In genomic region chr20:12883507-12883885, GRCh38 we compare ENCODE assay signal across 24 cellular contexts.
DNase-seq lines count a peak whose midpoint lies in the region; TF ChIP-seq lines count a peak whose summit lies in the region.
"Had no signal": no experiment of that assay in that cellular context is flagged by ENCODE, and none has a peak within 500 bp of the region (broad histone marks: within the 10 kb centered on the region; RNA-seq: fewer than 3 reads in every experiment).

No MANE protein-coding gene starts in this region.

- no peak overlapping the region for H3K56ac ChIP-seq in mesendoderm (ENCODE audit: low read length)

- H3K4me2 ChIP-seq in mesenchymal stem cell (ENCODE audit: low read length, poor library complexity, severe bottlenecking) (no peak overlapping the region), mesendoderm (ENCODE audit: low read length) (no peak overlapping the region)
- H3K4me2 ChIP-seq: BLaER1 had no signal

- H2BK5ac ChIP-seq in mesenchymal stem cell (ENCODE audit: low read depth, low read length, poor library complexity, severe bottlenecking) (no peak overlapping the region), mesendoderm (ENCODE audit: low read length) (no peak overlapping the region)

- H2BK12ac ChIP-seq in mesenchymal stem cell (ENCODE audit: low read length in 2 of 2) = peak overlapping the region; percentile 65 to 67

- H3K27ac ChIP-seq in mesenchymal stem cell (ENCODE audit: low read length, poor library complexity, severe bottlenecking) (no peak overlapping the region), mesendoderm (ENCODE audit: low read depth, low read length) (no peak overlapping the region)
- H3K27ac ChIP-seq: BLaER1 had no signal

- no peak for TF ChIP-seq CTCF in fibroblast of villous mesenchyme (IDR thresholded peaks at IDR 0.05; ENCODE audit: insufficient read depth, low read depth, low read length)

- H3K27me3 ChIP-seq in mesenchymal stem cell (ENCODE audit: control insufficient read depth in 1 of 2, insufficient read depth in 1 of 2, low read length in 2 of 2) (peaks cover 0 to 3% of the 10 kb centered on the region in 2 experiments), mesendoderm (ENCODE audit: insufficient read depth, low read length, poor library complexity) (no peaks in the 10 kb centered on the region)
- H3K27me3 ChIP-seq: BLaER1 had no signal

- no peak overlapping the region for H4K91ac ChIP-seq in mesenchymal stem cell (ENCODE audit: low read length)

- peak overlapping the region; percentile 55 for H2BK120ac ChIP-seq in mesenchymal stem cell (ENCODE audit: low read depth, low read length)
- no peak overlapping the region for H2BK120ac ChIP-seq in mesendoderm (ENCODE audit: low read depth, low read length)

- peak overlapping the region in 1 of 2 experiments; percentile 40 for H3K4ac ChIP-seq in mesenchymal stem cell (ENCODE audit: low read depth in 1 of 2, low read length in 2 of 2)
- H3K4ac ChIP-seq in mesendoderm (ENCODE audit: low read depth, low read length) = no peak overlapping the region

- H3K18ac ChIP-seq in mesenchymal stem cell (ENCODE audit: low read depth in 1 of 2, low read length in 2 of 2) (peak overlapping the region; percentile 37 to 83), mesendoderm (ENCODE audit: low read length) (no peak overlapping the region)

- H2AFZ ChIP-seq in mesenchymal stem cell (ENCODE audit: low read depth, low read length) = no peak overlapping the region

- no peaks in the 10 kb centered on the region for H3K36me3 ChIP-seq in mesenchymal stem cell (ENCODE audit: control insufficient read depth in 1 of 2, insufficient read depth in 2 of 2, low read depth in 1 of 2, low read length in 2 of 2)
- H3K36me3 ChIP-seq in mesendoderm (ENCODE audit: control insufficient read depth, insufficient read depth, low read length) = no peaks in the 10 kb centered on the region
- H3K36me3 ChIP-seq: BE2C, BLaER1 had no signal

- H3K14ac ChIP-seq in mesenchymal stem cell (ENCODE audit: low read length in 2 of 2) = no peak overlapping the region

- no peak overlapping the region for H3K4me3 ChIP-seq in fibroblast of villous mesenchyme (ENCODE audit: low read depth, low read length)
- H3K4me3 ChIP-seq in mesenchymal stem cell (ENCODE audit: insufficient read depth in 1 of 2, low read depth in 1 of 2, low read length in 2 of 2) = no peak overlapping the region
- no peak overlapping the region for H3K4me3 ChIP-seq in mesendoderm (ENCODE audit: low read length)
- H3K4me3 ChIP-seq: BLaER1, GM12878 had no signal

- DNase-seq in HCEC 1CT (peak; percentile 67), fibroblast of villous mesenchyme (ENCODE audit: low read depth) (peak; percentile 38), mesenchymal stem cell (peak; percentile 54), superior temporal gyrus (ENCODE audit: extremely low spot score) (peak; percentile 15), NAMALWA (ENCODE audit: low spot score) (no peak), NCI-H1092 treated with DMSO at 0.1 percent for 48 hours (lab: John Stamatoyannopoulos, UW) (no peak), mesendoderm (no peak), iPS-NIHi11 (ENCODE audit: low spot score) (no peak)
- DNase-seq: 8988T; ACHN; BE2C; C1 segment of cervical spinal cord; CD4-positive, alpha-beta memory T cell; CD4-positive, CD25-positive, alpha-beta regulatory T cell; CD8-positive, alpha-beta memory T cell; COR-L47; DMS 273 treated with DMSO at 0.1 percent for 48 hours; DMS153; DMS53; DMS79; DND-41; GDM1 had no signal

- H3K9ac ChIP-seq in mesenchymal stem cell (ENCODE audit: low read length) (no peak overlapping the region), mesendoderm (ENCODE audit: low read length) (no peak overlapping the region)
- H3K9ac ChIP-seq: BLaER1 had no signal

- H3K79me2 ChIP-seq in mesendoderm (ENCODE audit: control insufficient read depth, insufficient read depth, low read length) = no peaks in the 10 kb centered on the region

- H2AK5ac ChIP-seq in mesenchymal stem cell (ENCODE audit: low read length, severe bottlenecking) (no peak overlapping the region), mesendoderm (ENCODE audit: low read length) (no peak overlapping the region)

- no peaks in the 10 kb centered on the region for H3K9me3 ChIP-seq in mesenchymal stem cell (ENCODE audit: control insufficient read depth, low read length)
- H3K9me3 ChIP-seq: BE2C, BLaER1 had no signal

- no peak overlapping the region for H3K23ac ChIP-seq in mesenchymal stem cell (ENCODE audit: low read length in 2 of 2)
- no peak overlapping the region for H3K23ac ChIP-seq in mesendoderm (ENCODE audit: low read length)

- H3K79me1 ChIP-seq in mesenchymal stem cell (replicated peaks; ENCODE audit: low read length, poor library complexity, severe bottlenecking) = no peaks in the 10 kb centered on the region
- no peaks in the 10 kb centered on the region for H3K79me1 ChIP-seq in mesendoderm (ENCODE audit: low read length)

- H4K8ac ChIP-seq in mesenchymal stem cell (ENCODE audit: low read length) = no peak overlapping the region
- H4K8ac ChIP-seq in mesendoderm (ENCODE audit: low read depth, low read length) = no peak overlapping the region

- H3K4me1 ChIP-seq in mesenchymal stem cell (ENCODE audit: control insufficient read depth, insufficient read depth, low read depth, low read length) = no peaks in the 10 kb centered on the region
- no peaks in the 10 kb centered on the region for H3K4me1 ChIP-seq in mesendoderm (ENCODE audit: control insufficient read depth, low read depth, low read length)
- H3K4me1 ChIP-seq: BE2C, BLaER1 had no signal

- H4K5ac ChIP-seq in mesendoderm (ENCODE audit: low read length) = no peak overlapping the region

- H2BK15ac ChIP-seq in mesenchymal stem cell (ENCODE audit: low read depth, poor library complexity, severe bottlenecking) (no peak overlapping the region), mesendoderm (replicated peaks; ENCODE audit: low read depth) (no peak overlapping the region)

Comparison
In these comparisons a context has a peak if more than half of its experiments do, and no peak if none do; other contexts are left out.
1. DNase-seq: peak in HCEC 1CT (single experiment), fibroblast of villous mesenchyme (single experiment), mesenchymal stem cell (single experiment) and superior temporal gyrus (single experiment); none in NAMALWA (single experiment), NCI-H1092 treated with DMSO at 0.1 percent for 48 hours (single experiment), mesendoderm (single experiment) and iPS-NIHi11 (single experiment).